Comparison of ENCODE assay signal across 22 cellular contexts in the genomic region with DNA sequence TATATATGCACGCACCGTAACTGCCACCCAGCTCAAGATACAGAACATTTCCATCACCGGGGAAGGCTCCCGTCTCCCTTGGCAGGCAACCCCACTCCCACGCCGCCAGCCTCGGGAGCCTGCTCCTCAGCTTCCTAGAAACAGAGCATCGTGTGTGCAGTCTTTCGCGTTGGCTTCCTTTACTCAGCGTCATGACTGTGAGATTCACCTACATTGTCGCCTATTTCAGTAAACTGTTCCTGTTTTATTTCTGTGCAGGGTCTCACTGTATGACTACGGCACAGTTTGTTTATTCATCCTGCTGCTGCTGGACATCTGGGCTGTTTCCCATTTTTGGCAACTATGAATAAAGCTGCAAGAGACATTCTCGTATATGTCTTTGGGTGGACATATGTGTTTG.
DNase-seq lines count a peak whose midpoint lies in the region; ATAC-seq and TF ChIP-seq lines count a peak whose summit lies in the region.
"Had no signal": no experiment of that assay in that cellular context is flagged by ENCODE, and none has a peak within 500 bp of the region (broad histone marks: within the 10 kb centered on the region; RNA-seq: fewer than 3 reads in every experiment).

No MANE protein-coding gene starts in this region.

- no peaks in the 10 kb centered on the region for H3K27me3 ChIP-seq in upper lobe of right lung
- H3K27me3 ChIP-seq: foreskin keratinocyte, left lung, SJSA1 had no signal

- peak overlapping the region; percentile 36 for H3K27ac Mint-ChIP-seq in activated naive CD4-positive, alpha-beta T cell treated with anti-CD3 and anti-CD28 coated beads, Interleukin-2, amount 50 U/mL, for 24 hours
- peak overlapping the region; percentile 55 for H3K27ac Mint-ChIP-seq in dendritic cell treated with granulocyte-macrophage colony-stimulating factor and Interleukin-4, amounts not matched to agents 40 ng/mL and 50 ng/mL, for 4 days
- H3K27ac Mint-ChIP-seq in natural killer cell treated with Interleukin-12 subunit alpha and Interleukin-12 subunit beta and Interleukin-15 and Interleukin-18, amount 100 ng/mL, for 72 hours, result peak overlapping the region; percentile 29 to 58
- H3K27ac Mint-ChIP-seq: endodermal cell had no signal

- DNase-seq in activated naive CD4-positive, alpha-beta T cell treated with Interleukin-2 at 50 U/mL for 16 hours, result no peak
- DNase-seq in natural killer cell treated with Interleukin-12 subunit alpha and Interleukin-12 subunit beta and Interleukin-15 and Interleukin-18, amount 100 ng/mL, for 72 hours (ENCODE audit: low spot score), result peak; percentile 23
- DNase-seq in upper lobe of right lung (peak; percentile 50), HuH-7.5 (ENCODE audit: low spot score) (no peak), coronary artery (ENCODE audit: low spot score) (no peak)
- DNase-seq: ACHN; activated CD4-positive, alpha-beta T cell treated with anti-CD3 and anti-CD28 coated beads for 1 hour; activated naive CD4-positive, alpha-beta T cell treated with anti-CD3 and anti-CD28 coated beads, Interleukin-2, amount 50 U/mL, for 16 hours; endodermal cell; foreskin keratinocyte; Kasumi-1; NCI-H1417; NCI-H774; PC-9; psoas muscle; T-helper 9 cell had no signal

- no peak overlapping the region for H3K4me3 Mint-ChIP-seq in activated naive CD4-positive, alpha-beta T cell treated with anti-CD3 and anti-CD28 coated beads, Interleukin-2, amount 50 U/mL, for 24 hours
- no peak overlapping the region for H3K4me3 Mint-ChIP-seq in dendritic cell treated with granulocyte-macrophage colony-stimulating factor and Interleukin-4, amounts not matched to agents 40 ng/mL and 50 ng/mL, for 4 days
- no peak overlapping the region for H3K4me3 Mint-ChIP-seq in natural killer cell treated with Interleukin-12 subunit alpha and Interleukin-12 subunit beta and Interleukin-15 and Interleukin-18, amount 100 ng/mL, for 72 hours
- H3K4me3 Mint-ChIP-seq: endodermal cell; stimulated activated naive CD8-positive, alpha-beta T cell treated with anti-CD3 and anti-CD28 coated beads, Interleukin-15, Interleukin-2, amounts not matched to agents 100 ng/mL and 50 ng/mL, for 24 hours had no signal

- no peaks in the 10 kb centered on the region for H3K9me3 Mint-ChIP-seq in activated naive CD4-positive, alpha-beta T cell treated with anti-CD3 and anti-CD28 coated beads, Interleukin-2, amount 50 U/mL, for 24 hours
- no peaks in the 10 kb centered on the region for H3K9me3 Mint-ChIP-seq in dendritic cell treated with granulocyte-macrophage colony-stimulating factor and Interleukin-4, amounts not matched to agents 40 ng/mL and 50 ng/mL, for 4 days
- peaks cover 5% of the 10 kb centered on the region for H3K9me3 Mint-ChIP-seq in natural killer cell treated with Interleukin-12 subunit alpha and Interleukin-12 subunit beta and Interleukin-15 and Interleukin-18, amount 100 ng/mL, for 72 hours
- H3K9me3 Mint-ChIP-seq: endodermal cell; stimulated activated naive CD8-positive, alpha-beta T cell treated with anti-CD3 and anti-CD28 coated beads, Interleukin-15, Interleukin-2, amounts not matched to agents 100 ng/mL and 50 ng/mL, for 24 hours had no signal

- intact Hi-C loops in dendritic cell treated with granulocyte-macrophage colony-stimulating factor and Interleukin-4, amounts not matched to agents 40 ng/mL and 50 ng/mL, for 4 days (cut with micrococcal nuclease), result no loop called here
- intact Hi-C loops in upper lobe of right lung (cut with DNase I), result no loop called here

- peaks cover 12% of the 10 kb centered on the region for H3K4me1 ChIP-seq in upper lobe of right lung
- H3K4me1 ChIP-seq: psoas muscle had no signal

- H3K36me3 Mint-ChIP-seq in activated naive CD4-positive, alpha-beta T cell treated with anti-CD3 and anti-CD28 coated beads, Interleukin-2, amount 50 U/mL, for 24 hours, result peaks cover 7% of the 10 kb centered on the region
- H3K36me3 Mint-ChIP-seq in dendritic cell treated with granulocyte-macrophage colony-stimulating factor and Interleukin-4, amounts not matched to agents 40 ng/mL and 50 ng/mL, for 4 days (ENCODE audit: low read depth), result peaks cover 100% of the 10 kb centered on the region
- H3K36me3 Mint-ChIP-seq in natural killer cell treated with Interleukin-12 subunit alpha and Interleukin-12 subunit beta and Interleukin-15 and Interleukin-18, amount 100 ng/mL, for 72 hours, result peaks cover 11% of the 10 kb centered on the region

- H3K9me3 ChIP-seq in upper lobe of right lung, result no peaks in the 10 kb centered on the region
- H3K9me3 ChIP-seq: left lung, psoas muscle, SJSA1 had no signal

- H3K36me3 ChIP-seq in upper lobe of right lung, result peaks cover 49% of the 10 kb centered on the region

- H3K27ac ChIP-seq in upper lobe of right lung (no peak overlapping the region), coronary artery (no peak overlapping the region)
- H3K27ac ChIP-seq: foreskin keratinocyte, left lung, PC-9, psoas muscle, SJSA1 had no signal

- H3K4me3 ChIP-seq in upper lobe of right lung (no peak overlapping the region), coronary artery (no peak overlapping the region)
- H3K4me3 ChIP-seq: left lung, PC-9, psoas muscle, SJSA1 had no signal

- H3K4me1 Mint-ChIP-seq in activated naive CD4-positive, alpha-beta T cell treated with anti-CD3 and anti-CD28 coated beads, Interleukin-2, amount 50 U/mL, for 24 hours, result peaks cover 16% of the 10 kb centered on the region
- peaks cover 14% of the 10 kb centered on the region for H3K4me1 Mint-ChIP-seq in dendritic cell treated with granulocyte-macrophage colony-stimulating factor and Interleukin-4, amounts not matched to agents 40 ng/mL and 50 ng/mL, for 4 days (ENCODE audit: low read depth)
- peaks cover 31% of the 10 kb centered on the region in 2 donors for H3K4me1 Mint-ChIP-seq in natural killer cell treated with Interleukin-12 subunit alpha and Interleukin-12 subunit beta and Interleukin-15 and Interleukin-18, amount 100 ng/mL, for 72 hours (ENCODE audit: low read depth in 2 of 2)
- H3K4me1 Mint-ChIP-seq: endodermal cell had no signal

- no peak for ATAC-seq in natural killer cell treated with Interleukin-12 subunit alpha and Interleukin-12 subunit beta and Interleukin-15 and Interleukin-18, amount 100 ng/mL, for 72 hours
- ATAC-seq in upper lobe of right lung (no peak), HG03521 (IDR thresholded peaks at IDR 0.05; ENCODE audit: unreplicated experiment) (no peak)
- ATAC-seq: foreskin keratinocyte, left lung, psoas muscle had no signal

- no peaks in the 10 kb centered on the region for H3K27me3 Mint-ChIP-seq in activated naive CD4-positive, alpha-beta T cell treated with anti-CD3 and anti-CD28 coated beads, Interleukin-2, amount 50 U/mL, for 24 hours
- no peaks in the 10 kb centered on the region for H3K27me3 Mint-ChIP-seq in dendritic cell treated with granulocyte-macrophage colony-stimulating factor and Interleukin-4, amounts not matched to agents 40 ng/mL and 50 ng/mL, for 4 days
- H3K27me3 Mint-ChIP-seq in natural killer cell treated with Interleukin-12 subunit alpha and Interleukin-12 subunit beta and Interleukin-15 and Interleukin-18, amount 100 ng/mL, for 72 hours, result no peaks in the 10 kb centered on the region
- H3K27me3 Mint-ChIP-seq: stimulated activated naive CD8-positive, alpha-beta T cell treated with anti-CD3 and anti-CD28 coated beads, Interleukin-15, Interleukin-2, amounts not matched to agents 100 ng/mL and 50 ng/mL, for 24 hours had no signal

- TF ChIP-seq CTCF in upper lobe of right lung (IDR thresholded peaks at IDR 0.05) (no peak), coronary artery (IDR thresholded peaks at IDR 0.05) (no peak)

Comparison
In these comparisons a context has a peak if more than half of its experiments do, and no peak if none do; other contexts are left out.
1. DNase-seq: peak in natural killer cell treated with Interleukin-12 subunit alpha and Interleukin-12 subunit beta and Interleukin-15 and Interleukin-18, amount 100 ng/mL, for 72 hours (single experiment) and upper lobe of right lung (single experiment); none in activated naive CD4-positive, alpha-beta T cell treated with Interleukin-2 at 50 U/mL for 16 hours (single experiment), HuH-7.5 (single experiment) and coronary artery (single experiment).
2. Peak in every context shown above with its lines, with median percentiles within 50 percentile points of each other: H3K27ac Mint-ChIP-seq.